22 cellular contexts compared by ENCODE assay signal in genomic region chr9:124373386-124373785, GRCh38. TPM values are rescaled to one million over a fixed set of nuclear protein-coding genes. Genes with fewer than 3 reads are reported as not detected.
DNase-seq lines count a peak whose midpoint lies in the region; ATAC-seq, FAIRE-seq and TF ChIP-seq lines count a peak whose summit lies in the region.
"Had no signal": no experiment of that assay in that cellular context is flagged by ENCODE, and none has a peak within 500 bp of the region (broad histone marks: within the 10 kb centered on the region; RNA-seq: fewer than 3 reads in every experiment).

No MANE protein-coding gene starts in this region.

- ATAC-seq in upper lobe of left lung (ENCODE audit: low FRiP score in 2 of 2), result no peak
- ATAC-seq: CD8-positive, alpha-beta T cell had no signal

- peaks cover 0 to 9% (median 0%) of the 10 kb centered on the region in 4 donors for H3K4me1 ChIP-seq in upper lobe of left lung
- H3K4me1 ChIP-seq: Caco-2 had no signal

- no peaks in the 10 kb centered on the region for H3K9me3 ChIP-seq in upper lobe of left lung
- H3K9me3 ChIP-seq: Caco-2 had no signal

- no peaks in the 10 kb centered on the region for H3K27me3 ChIP-seq in upper lobe of left lung
- H3K27me3 ChIP-seq: BLaER1 treated with 17β-estradiol and CSF1 and Interleukin-3, amounts not matched to agents 10 nM and 100 nM had no signal

- WGBS in upper lobe of left lung, 2 donors, result 91 to 92% methylated on average over 4 of the region's 4 CpGs

- no peak overlapping the region for H3K4me3 ChIP-seq in upper lobe of left lung
- H3K4me3 ChIP-seq: BLaER1 treated with 17β-estradiol and CSF1 and Interleukin-3, amounts not matched to agents 10 nM and 100 nM had no signal

- DNase-seq in H54 (ENCODE audit: insufficient read length, low spot score), result no peak
- peak; percentile 64 for DNase-seq in NCI-H146 (lab: John Stamatoyannopoulos, UW)
- peak; percentile 66 for DNase-seq in SK-MEL-5 (ENCODE audit: low read depth, low spot score)
- no peak for DNase-seq in amniotic stem cell (lab: John Stamatoyannopoulos, UW)
- DNase-seq in SW 1271 (lab: John Stamatoyannopoulos, UW), result no peak
- no peak for DNase-seq in upper lobe of left lung
- DNase-seq in GM20000 (ENCODE audit: low spot score), result no peak
- DNase-seq: 8988T; ACHN; Caco-2; Calu3; CD4-positive, alpha-beta T cell; CD8-positive, alpha-beta T cell; DMS79 treated with DMSO at 0.1 percent for 48 hours; GF-D8 had no signal

- in situ Hi-C loops in SK-MEL-5 (cut with HindIII; ENCODE audit: low pct_unique_long_range_greater_than_20kb, low sequenced_read_pairs), result no loop called here

- no peak overlapping the region for H3K27ac ChIP-seq in upper lobe of left lung
- H3K27ac ChIP-seq: BLaER1 treated with 17β-estradiol and CSF1 and Interleukin-3, amounts not matched to agents 10 nM and 100 nM; C4-2B had no signal

- no peak for TF ChIP-seq EP300 in upper lobe of left lung (IDR thresholded peaks at IDR 0.05)

- peaks cover 0 to 4% (median 0%) of the 10 kb centered on the region in 4 donors for H3K36me3 ChIP-seq in upper lobe of left lung

- TF ChIP-seq CTCF in upper lobe of left lung (IDR thresholded peaks at IDR 0.05) (no peak), GM20000 (IDR thresholded peaks at IDR 0.05; ENCODE audit: extremely low read depth, missing control alignments) (no peak)

- no peak for TF ChIP-seq POLR2A in H54 (IDR thresholded peaks at IDR 0.05; ENCODE audit: low read depth, low read length)
- no peak for TF ChIP-seq POLR2A in upper lobe of left lung (IDR thresholded peaks at IDR 0.05)

- peak; percentile 6 for FAIRE-seq in H54 (lab: Jason Lieb, UNC)
- FAIRE-seq: A204.1, D721Med, G401.6, GM12891, GM19239 had no signal

RNA-seq across cellular contexts. Expression of gene PSMB7, which starts 41.9 kb away (rescaled TPM):
- 422 and 482 TPM in 2 replicates for total RNA-seq in SK-MEL-5 (2014; rRNA removed; shearing (Covaris generic))
- polyA plus RNA-seq in SK-MEL-5 (2015; cell fraction: cytosol; rRNA removed), result 399 and 454 TPM in 2 replicates
- 108 and 124 TPM in 2 replicates for polyA plus RNA-seq in SK-MEL-5 (2015; cell fraction: nucleus; rRNA removed)
- total RNA-seq in upper lobe of left lung, result 100 to 1,000 TPM in 2 of 6 donors, 10 to 100 TPM in 4; 17.8 to 112 (median 87.1) TPM

Comparison
In these comparisons a context has a peak if more than half of its experiments do, and no peak if none do; other contexts are left out.
1. DNase-seq: peak in NCI-H146 (single experiment) and SK-MEL-5 (single experiment); none in H54 (single experiment), amniotic stem cell (single experiment), SW 1271 (0 of 2), upper lobe of left lung (0 of 2) and GM20000 (single experiment).